In the genomic region with DNA sequence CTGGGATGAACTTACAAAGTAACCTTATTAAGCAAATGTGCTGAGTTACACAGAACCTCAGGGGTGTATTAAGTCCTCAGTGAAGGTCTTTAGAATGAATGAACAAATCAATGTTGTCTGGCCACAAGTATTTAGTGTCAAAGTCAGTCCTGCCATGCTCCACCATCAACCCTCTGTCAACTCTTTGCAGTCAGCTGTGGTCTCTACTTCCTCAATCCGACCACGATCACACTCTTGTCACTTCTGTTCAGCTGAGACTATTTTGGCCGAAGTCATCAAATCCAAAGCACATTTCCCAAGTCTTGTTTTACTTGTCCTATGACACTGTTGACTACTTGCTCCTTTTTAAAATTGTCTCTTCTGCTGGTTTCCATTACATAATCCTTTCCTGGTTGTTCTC, we compare ENCODE assay signal across 23 cellular contexts.
"Had no signal": no experiment of that assay in that cellular context is flagged by ENCODE, and none has a peak within 500 bp of the region (broad histone marks: within the 10 kb centered on the region; RNA-seq: fewer than 3 reads in every experiment).

No MANE protein-coding gene starts in this region.

- H3K4me1 Mint-ChIP-seq: activated CD4-positive, alpha-beta memory T cell treated with anti-CD3 and anti-CD28 coated beads, Interleukin-2, amount 10 ng/mL, durations not matched to agents 7 days and 5 days; activated naive CD4-positive, alpha-beta T cell treated with anti-CD3 and anti-CD28 coated beads, Interleukin-2, amount 50 U/mL, for 24 hours; nephron; stimulated activated naive B cell treated with anti-CD40 and anti-IgM and Interleukin-4, amounts not matched to agents 10 μg/mL and 1 μg/mL and 100 μg/mL, for 72 hours; WTC11 had no signal

- H3K36me3 Mint-ChIP-seq: activated naive CD4-positive, alpha-beta T cell treated with anti-CD3 and anti-CD28 coated beads, Interleukin-2, amount 50 U/mL, for 24 hours had no signal

- ATAC-seq: effector memory CD8-positive, alpha-beta T cell; WTC11 had no signal

- DNase-seq: activated CD4-positive, alpha-beta memory T cell treated with anti-CD3 and anti-CD28 coated beads, Interleukin-2, amount 10 ng/mL, durations not matched to agents 7 days and 5 days; activated CD4-positive, alpha-beta T cell treated with anti-CD3 and anti-CD28 coated beads for 4 hours; activated effector memory CD4-positive, alpha-beta T cell treated with anti-CD3 and anti-CD28 coated beads, Interleukin-2, amount 50 U/mL, for 16 hours; activated T-cell treated with anti-CD3 and anti-CD28 coated beads, Interleukin-2, amount 50 U/mL, for 24 hours; amniotic stem cell; cerebellar nuclear complex; effector memory CD8-positive, alpha-beta T cell; foreskin melanocyte; mesendoderm; nucleus accumbens; stimulated activated CD4-positive, alpha-beta T cell treated with anti-CD3 and anti-CD28 coated beads, Interleukin-15, amount 100 ng/mL, for 24 hours; stimulated activated CD4-positive, alpha-beta T cell treated with anti-CD3 and anti-CD28 coated beads, Interleukin-4, amount 100 ng/mL, for 1 hour; stimulated activated naive B cell treated with anti-CD40 and anti-IgM and Interleukin-4, amounts not matched to agents 10 μg/mL and 1 μg/mL and 100 μg/mL, for 72 hours had no signal

- H3K9me3 Mint-ChIP-seq: nephron had no signal

- H3K27me3 ChIP-seq: right atrium auricular region, tibial nerve, vagina had no signal

- H3K27ac Mint-ChIP-seq: activated CD4-positive, alpha-beta memory T cell treated with anti-CD3 and anti-CD28 coated beads, Interleukin-2, amount 10 ng/mL, durations not matched to agents 7 days and 5 days; activated naive CD4-positive, alpha-beta T cell treated with anti-CD3 and anti-CD28 coated beads, Interleukin-2, amount 50 U/mL, for 24 hours; activated T-cell treated with anti-CD3 and anti-CD28 coated beads, Interleukin-2, amount 50 U/mL, for 24 hours; dendritic cell treated with granulocyte-macrophage colony-stimulating factor and Interleukin-4, amounts not matched to agents 40 ng/mL and 50 ng/mL, for 4 days; effector memory CD8-positive, alpha-beta T cell; nephron; progenitor cell of endocrine pancreas; stimulated activated naive B cell treated with anti-CD40 and anti-IgM and Interleukin-4, amounts not matched to agents 10 μg/mL and 1 μg/mL and 100 μg/mL, for 72 hours; WTC11 had no signal

- H3K9me3 ChIP-seq: right atrium auricular region, tibial nerve, vagina had no signal

- H3K27ac ChIP-seq: right atrium auricular region, skin epidermis, tibial nerve, vagina had no signal

- H3K27me3 Mint-ChIP-seq: activated CD4-positive, alpha-beta memory T cell treated with anti-CD3 and anti-CD28 coated beads, Interleukin-2, amount 10 ng/mL, durations not matched to agents 7 days and 5 days; brain; dendritic cell treated with granulocyte-macrophage colony-stimulating factor and Interleukin-4, amounts not matched to agents 40 ng/mL and 50 ng/mL, for 4 days; progenitor cell of endocrine pancreas had no signal

- H3K36me3 ChIP-seq: right atrium auricular region, vagina had no signal

- H3K4me3 Mint-ChIP-seq: activated CD4-positive, alpha-beta memory T cell treated with anti-CD3 and anti-CD28 coated beads, Interleukin-2, amount 10 ng/mL, durations not matched to agents 7 days and 5 days; activated naive CD4-positive, alpha-beta T cell treated with anti-CD3 and anti-CD28 coated beads, Interleukin-2, amount 50 U/mL, for 24 hours; activated T-cell treated with anti-CD3 and anti-CD28 coated beads, Interleukin-2, amount 50 U/mL, for 24 hours; brain; dendritic cell treated with granulocyte-macrophage colony-stimulating factor and Interleukin-4, amounts not matched to agents 40 ng/mL and 50 ng/mL, for 4 days; effector memory CD8-positive, alpha-beta T cell; nephron; stimulated activated naive B cell treated with anti-CD40 and anti-IgM and Interleukin-4, amounts not matched to agents 10 μg/mL and 1 μg/mL and 100 μg/mL, for 72 hours; WTC11 had no signal

- H3K4me3 ChIP-seq: right atrium auricular region, skin epidermis, tibial nerve, vagina had no signal

- H3K4me1 ChIP-seq: right atrium auricular region had no signal
